In the genomic region with DNA sequence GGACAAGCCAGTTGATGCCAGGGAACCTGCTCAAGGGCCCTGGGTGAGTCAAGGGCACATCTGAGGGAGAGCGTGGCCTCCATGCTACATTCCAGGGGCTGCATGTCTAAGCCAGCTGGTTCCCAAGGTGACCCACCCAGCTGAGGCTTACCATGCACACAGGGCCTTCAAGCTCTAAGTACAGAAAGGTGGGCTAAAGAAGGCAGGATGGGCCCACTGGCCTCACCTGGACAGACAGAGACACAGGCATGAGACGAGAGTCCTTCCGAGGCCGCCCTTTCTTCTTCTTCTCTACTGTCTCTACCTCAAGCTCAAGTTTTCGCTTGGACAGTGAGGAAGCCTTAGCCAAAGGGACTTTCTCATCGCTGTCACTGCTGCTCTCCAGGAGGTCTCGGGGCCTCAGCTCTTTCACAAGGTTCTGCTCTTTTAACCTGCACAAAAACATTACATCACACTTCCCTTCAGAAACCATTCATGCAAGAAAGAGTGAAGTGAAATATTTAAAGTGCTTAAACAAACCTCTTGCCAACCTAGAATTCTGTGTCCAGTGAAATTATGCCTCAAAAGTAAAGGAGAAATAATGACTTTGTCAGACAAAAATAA, we compare ENCODE assay signal across 9 cellular contexts.
DNase-seq lines count a peak whose midpoint lies in the region; ATAC-seq and TF ChIP-seq lines count a peak whose summit lies in the region.
"Had no signal": no experiment of that assay in that cellular context is flagged by ENCODE, and none has a peak within 500 bp of the region (broad histone marks: within the 10 kb centered on the region; RNA-seq: fewer than 3 reads in every experiment).

No MANE protein-coding gene starts in this region.

- no peaks in the 10 kb centered on the region for H3K27me3 Mint-ChIP-seq in activated CD8-positive, alpha-beta memory T cell treated with anti-CD3 and anti-CD28 coated beads, Interleukin-2, amount 10 ng/mL, durations not matched to agents 7 days and 5 days

- peaks cover 34% of the 10 kb centered on the region for H3K36me3 Mint-ChIP-seq in activated CD8-positive, alpha-beta memory T cell treated with anti-CD3 and anti-CD28 coated beads, Interleukin-2, amount 10 ng/mL, durations not matched to agents 7 days and 5 days

- H3K4me1 Mint-ChIP-seq in activated CD8-positive, alpha-beta memory T cell treated with anti-CD3 and anti-CD28 coated beads, Interleukin-2, amount 10 ng/mL, durations not matched to agents 7 days and 5 days: no peaks in the 10 kb centered on the region

- no peak for TF ChIP-seq CTCF in GM12865 (IDR thresholded peaks at IDR 0.05; ENCODE audit: insufficient read depth, low read depth, low read length, missing control alignments)

- no peak overlapping the region for H3K27ac Mint-ChIP-seq in activated CD8-positive, alpha-beta memory T cell treated with anti-CD3 and anti-CD28 coated beads, Interleukin-2, amount 10 ng/mL, durations not matched to agents 7 days and 5 days

- no peak overlapping the region for H3K4me3 ChIP-seq in GM12865 (ENCODE audit: low read depth, low read length)

- H3K4me3 Mint-ChIP-seq in activated CD8-positive, alpha-beta memory T cell treated with anti-CD3 and anti-CD28 coated beads, Interleukin-2, amount 10 ng/mL, durations not matched to agents 7 days and 5 days: no peak overlapping the region

- CTCF ChIA-PET in activated CD8-positive, alpha-beta memory T cell treated with anti-CD3 and anti-CD28 coated beads, Interleukin-2, amount 10 ng/mL, durations not matched to agents 7 days and 5 days (lab: Charles Lee): no interaction called here

- ATAC-seq in GM21526 (IDR thresholded peaks at IDR 0.05; ENCODE audit: low FRiP score, unreplicated experiment): peak; percentile 70
- peak; percentile 61 for ATAC-seq in HG03469 (IDR thresholded peaks at IDR 0.05; ENCODE audit: unreplicated experiment)
- no peak for ATAC-seq in activated CD8-positive, alpha-beta memory T cell treated with anti-CD3 and anti-CD28 coated beads, Interleukin-2, amount 10 ng/mL, durations not matched to agents 7 days and 5 days

- no peaks in the 10 kb centered on the region for H3K9me3 Mint-ChIP-seq in activated CD8-positive, alpha-beta memory T cell treated with anti-CD3 and anti-CD28 coated beads, Interleukin-2, amount 10 ng/mL, durations not matched to agents 7 days and 5 days (ENCODE audit: low read depth)

- DNase-seq in GM12865 (ENCODE audit: low read depth) (peak; percentile 86), iris pigment epithelial cell (ENCODE audit: low read depth) (peak; percentile 12), NCI-H2171 treated with DMSO at 0.1 percent for 48 hours (lab: John Stamatoyannopoulos, UW) (no peak)
- DNase-seq in activated CD8-positive, alpha-beta memory T cell treated with anti-CD3 and anti-CD28 coated beads, Interleukin-2, amount 10 ng/mL, durations not matched to agents 7 days and 5 days: no peak
- no peak for DNase-seq in stimulated activated CD4-positive, alpha-beta T cell treated with anti-CD3 and anti-CD28 coated beads, Interleukin-1b, Interleukin-23, amount 100 ng/mL, for 48 hours
- no peak for DNase-seq in activated CD4-positive, alpha-beta T cell treated with anti-CD3 and anti-CD28 coated beads, Interleukin-2, amount 50 U/mL, for 4 hours
- DNase-seq: COR-L47 had no signal

Comparison
In these comparisons a context has a peak if more than half of its experiments do, and no peak if none do; other contexts are left out.
1. DNase-seq: peak in GM12865 (single experiment) and iris pigment epithelial cell (single experiment); none in activated CD8-positive, alpha-beta memory T cell treated with anti-CD3 and anti-CD28 coated beads, Interleukin-2, amount 10 ng/mL, durations not matched to agents 7 days and 5 days (single experiment), stimulated activated CD4-positive, alpha-beta T cell treated with anti-CD3 and anti-CD28 coated beads, Interleukin-1b, Interleukin-23, amount 100 ng/mL, for 48 hours (single experiment), activated CD4-positive, alpha-beta T cell treated with anti-CD3 and anti-CD28 coated beads, Interleukin-2, amount 50 U/mL, for 4 hours (0 of 2) and NCI-H2171 treated with DMSO at 0.1 percent for 48 hours (single experiment).